8 cellular contexts compared by ENCODE assay signal in genomic region chr2:218880749-218881594, GRCh38. TPM values are rescaled to one million over a fixed set of nuclear protein-coding genes. Genes with fewer than 3 reads are reported as not detected.
DNase-seq lines count a peak whose midpoint lies in the region; ATAC-seq and TF ChIP-seq lines count a peak whose summit lies in the region.

Gene WNT10A (plus strand): TSS chr2:218880852. CDS start chr2:218880996, 144 bp downstream.

- H3K27me3 ChIP-seq in heart right ventricle (peaks cover 24 to 99% (median 92%) of the 10 kb centered on the region in 7 donors), HUES64 (ENCODE audit: insufficient read depth, low read length) (peaks cover 100% of the 10 kb centered on the region), esophagus muscularis mucosa (peaks cover 0 to 93% (median 50%) of the 10 kb centered on the region in 4 donors), upper lobe of right lung (peaks cover 67% of the 10 kb centered on the region)

- H3K36me3 ChIP-seq in heart right ventricle (no peaks in the 10 kb centered on the region), HUES64 (ENCODE audit: insufficient read depth, low read length) (no peaks in the 10 kb centered on the region), esophagus muscularis mucosa (no peaks in the 10 kb centered on the region), upper lobe of right lung (no peaks in the 10 kb centered on the region)

- DNase-seq in heart right ventricle (no peak), left ventricle myocardium superior (no peak), esophagus muscularis mucosa (ENCODE audit: extremely low spot score) (no peak), upper lobe of right lung (no peak), NOMO-1 treated with DMSO at 0.1 percent for 48 hours (lab: John Stamatoyannopoulos, UW; ENCODE audit: unreplicated experiment) (no peak), NCI-H1092 (lab: John Stamatoyannopoulos, UW) (no peak)
- DNase-seq in stimulated activated CD4-positive, alpha-beta T cell treated with anti-CD3 and anti-CD28 coated beads, Interleukin-12 subunit alpha, Interleukin-12 subunit beta, amount 100 ng/mL, for 4 hours: no peak

- H3K4me1 ChIP-seq in heart right ventricle (peaks cover 0 to 31% (median 26%) of the 10 kb centered on the region in 9 donors), HUES64 (ENCODE audit: insufficient read depth, low read length) (peaks cover 10% of the 10 kb centered on the region), esophagus muscularis mucosa (peaks cover 19 to 40% (median 32%) of the 10 kb centered on the region in 4 donors), upper lobe of right lung (peaks cover 12% of the 10 kb centered on the region)

- TF ChIP-seq POLR2A in esophagus muscularis mucosa (IDR thresholded peaks at IDR 0.05; ENCODE audit: low read depth): no peak

- TF ChIP-seq CTCF in heart right ventricle (IDR thresholded peaks at IDR 0.05) (no peak), esophagus muscularis mucosa (IDR thresholded peaks at IDR 0.05) (no peak), upper lobe of right lung (IDR thresholded peaks at IDR 0.05) (no peak)

- H3K9ac ChIP-seq in HUES64 (ENCODE audit: low read depth, low read length): no peak within 1 kb of the TSS

- TF ChIP-seq EP300 in esophagus muscularis mucosa (IDR thresholded peaks at IDR 0.05): no peak

- intact Hi-C loops in heart right ventricle (cut with DNase I) (no loop called here), left ventricle myocardium superior (cut with micrococcal nuclease) (no loop called here), esophagus muscularis mucosa (cut with DNase I) (no loop called here), upper lobe of right lung (cut with DNase I) (no loop called here)

- 8 to 13% methylated on average over 24 to 35 of the region's 35 CpGs for WGBS in heart right ventricle, 2 donors
- WGBS in HUES64: 10% methylated on average over 35 of the region's 35 CpGs
- WGBS in esophagus muscularis mucosa: 53% methylated on average over 1 of the region's 35 CpGs

- H3K4me3 ChIP-seq in heart right ventricle: peak within 1 kb of the TSS; percentile 3 to 39 (median 19)
- peak within 1 kb of the TSS; percentile 28 for H3K4me3 ChIP-seq in HUES64 (ENCODE audit: low read length)
- H3K4me3 ChIP-seq in esophagus muscularis mucosa: peak within 1 kb of the TSS; percentile 21 to 51 (median 36)
- H3K4me3 ChIP-seq in upper lobe of right lung: peak within 1 kb of the TSS; percentile 30

- H3K9me3 ChIP-seq in heart right ventricle (no peaks in the 10 kb centered on the region), HUES64 (ENCODE audit: insufficient read depth, low read depth, low read length) (no peaks in the 10 kb centered on the region), esophagus muscularis mucosa (no peaks in the 10 kb centered on the region), upper lobe of right lung (no peaks in the 10 kb centered on the region)

- peak within 1 kb of the TSS in 1 of 10 donors; percentile 40 for H3K27ac ChIP-seq in heart right ventricle
- H3K27ac ChIP-seq in HUES64 (ENCODE audit: low read depth, low read length): no peak within 1 kb of the TSS
- H3K27ac ChIP-seq in esophagus muscularis mucosa (replicated peaks in 1 of 4): no peak within 1 kb of the TSS
- no peak within 1 kb of the TSS for H3K27ac ChIP-seq in upper lobe of right lung

- ATAC-seq in heart right ventricle: no peak
- ATAC-seq in left ventricle myocardium superior: no peak
- no peak for ATAC-seq in upper lobe of right lung

RNA-seq across cellular contexts. Expression of gene WNT10A, which starts in this region (rescaled TPM):
- total RNA-seq in heart right ventricle (under 1 TPM in 2 of 10 donors, not detected in 8; 0.28 to 0.56 TPM), left ventricle myocardium superior (not detected), esophagus muscularis mucosa (under 1 TPM in 1 of 4 donors, not detected in 3; 0.17 TPM), upper lobe of right lung (0.90 TPM)
- under 1 TPM; 0.01 to 0.07 TPM for polyA plus RNA-seq in heart right ventricle
- not detected for polyA plus RNA-seq in HUES64 (2013, experiment 1 of 2)
- not detected for polyA plus RNA-seq in HUES64 (2013, experiment 2 of 2)
